Comparison of ENCODE assay signal across 19 cellular contexts in the genomic region with DNA sequence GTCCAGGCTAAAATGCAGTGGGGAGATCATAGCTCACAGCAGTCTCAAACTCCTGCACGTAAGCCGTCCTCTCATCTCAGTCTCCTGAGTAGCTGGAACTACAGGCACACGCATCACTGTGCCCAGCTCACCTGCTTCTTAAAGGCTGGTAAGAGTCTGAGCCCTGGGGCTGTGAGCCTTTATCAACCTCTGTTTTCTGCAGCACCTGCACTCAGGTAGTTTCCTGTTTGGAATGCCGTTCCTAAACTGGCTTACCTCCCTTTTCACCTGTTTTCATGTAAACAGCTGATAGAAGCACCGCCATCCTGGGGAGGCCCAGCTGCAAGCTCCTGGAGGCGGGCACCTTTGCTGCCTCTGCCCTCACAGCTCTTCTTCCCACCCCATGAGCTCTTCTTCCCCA.
"Had no signal": no experiment of that assay in that cellular context is flagged by ENCODE, and none has a peak within 500 bp of the region (broad histone marks: within the 10 kb centered on the region; RNA-seq: fewer than 3 reads in every experiment).

No MANE protein-coding gene starts in this region.

- H3K9me3 Mint-ChIP-seq: activated naive CD4-positive, alpha-beta T cell treated with anti-CD3 and anti-CD28 coated beads, Interleukin-2, amount 50 U/mL, for 24 hours; central memory CD8-positive, alpha-beta T cell; stimulated activated effector memory CD8-positive, alpha-beta T cell treated with anti-CD3 and anti-CD28 coated beads, Interleukin-12 subunit alpha, Interleukin-12 subunit beta, amount 100 ng/mL, for 72 hours had no signal

- H3K27me3 Mint-ChIP-seq: activated naive CD4-positive, alpha-beta T cell treated with anti-CD3 and anti-CD28 coated beads, Interleukin-2, amount 50 U/mL, for 24 hours; central memory CD8-positive, alpha-beta T cell; type B pancreatic cell had no signal

- DNase-seq: activated CD4-positive, alpha-beta T cell treated with anti-CD3 and anti-CD28 coated beads for 1 hour; activated CD8-positive, alpha-beta memory T cell treated with anti-CD3 and anti-CD28 coated beads for 24 hours; activated CD8-positive, alpha-beta memory T cell treated with anti-CD3 and anti-CD28 coated beads, Interleukin-2, amount 50 U/mL, for 48 hours; activated effector memory CD4-positive, alpha-beta T cell treated with anti-CD3 and anti-CD28 coated beads, Interleukin-2, amount 50 U/mL, for 16 hours; activated T-cell treated with anti-CD3 and anti-CD28 coated beads, Interleukin-2, amount 50 U/mL, for 48 hours; colonic mucosa; erythroblast; foreskin melanocyte; head of caudate nucleus; left ventricle myocardium inferior; occipital lobe; posterior cingulate gyrus; sigmoid colon; stimulated activated CD4-positive, alpha-beta T cell treated with anti-CD3 and anti-CD28 coated beads, Interleukin-4, amount 100 ng/mL, for 24 hours; stomach had no signal

- H3K36me3 Mint-ChIP-seq: activated naive CD4-positive, alpha-beta T cell treated with anti-CD3 and anti-CD28 coated beads, Interleukin-2, amount 50 U/mL, for 24 hours; stimulated activated effector memory CD8-positive, alpha-beta T cell treated with anti-CD3 and anti-CD28 coated beads, Interleukin-12 subunit alpha, Interleukin-12 subunit beta, amount 100 ng/mL, for 72 hours had no signal

- H3K27ac Mint-ChIP-seq: activated naive CD4-positive, alpha-beta T cell treated with anti-CD3 and anti-CD28 coated beads, Interleukin-2, amount 50 U/mL, for 24 hours; stimulated activated effector memory CD8-positive, alpha-beta T cell treated with anti-CD3 and anti-CD28 coated beads, Interleukin-12 subunit alpha, Interleukin-12 subunit beta, amount 100 ng/mL, for 72 hours had no signal

- ATAC-seq: stimulated activated effector memory CD8-positive, alpha-beta T cell treated with anti-CD3 and anti-CD28 coated beads, Interleukin-12 subunit alpha, Interleukin-12 subunit beta, amount 100 ng/mL, for 72 hours had no signal

- H3K4me3 Mint-ChIP-seq: activated naive CD4-positive, alpha-beta T cell treated with anti-CD3 and anti-CD28 coated beads, Interleukin-2, amount 50 U/mL, for 24 hours; central memory CD8-positive, alpha-beta T cell; stimulated activated effector memory CD8-positive, alpha-beta T cell treated with anti-CD3 and anti-CD28 coated beads, Interleukin-12 subunit alpha, Interleukin-12 subunit beta, amount 100 ng/mL, for 72 hours; type B pancreatic cell had no signal

- H3K4me1 Mint-ChIP-seq: activated naive CD4-positive, alpha-beta T cell treated with anti-CD3 and anti-CD28 coated beads, Interleukin-2, amount 50 U/mL, for 24 hours; central memory CD8-positive, alpha-beta T cell had no signal
